Comparison of ENCODE assay signal across 23 cellular contexts in genomic region chr12:93710574-93710926, GRCh38. TPM values are rescaled to one million over a fixed set of nuclear protein-coding genes. Genes with fewer than 3 reads are reported as not detected.
A peak's percentile ranks its signal among the peaks of the same experiment; 100 is the strongest.
DNase-seq lines count a peak whose midpoint lies in the region; ATAC-seq and TF ChIP-seq lines count a peak whose summit lies in the region.
"Had no signal": no experiment of that assay in that cellular context is flagged by ENCODE, and none has a peak within 500 bp of the region (broad histone marks: within the 10 kb centered on the region; RNA-seq: fewer than 3 reads in every experiment).

No MANE protein-coding gene starts in this region.

- H3K27ac ChIP-seq in prostate gland (peak overlapping the region; percentile 77 to 83), tibial artery (peak overlapping the region; percentile 50 to 62), vagina (peak overlapping the region; percentile 79), coronary artery (no peak overlapping the region)
- H3K27ac ChIP-seq: BLaER1 had no signal

- H3K4me1 ChIP-seq in prostate gland (replicated peaks) (no peaks in the 10 kb centered on the region), tibial artery (peaks cover 0 to 55% (median 12%) of the 10 kb centered on the region in 4 donors), vagina (peaks cover 30% of the 10 kb centered on the region)
- H3K4me1 ChIP-seq: BLaER1 had no signal

- no peaks in the 10 kb centered on the region for H3K27me3 ChIP-seq in prostate gland (replicated peaks; ENCODE audit: insufficient read depth)
- H3K27me3 ChIP-seq in tibial artery, result no peaks in the 10 kb centered on the region
- no peaks in the 10 kb centered on the region for H3K27me3 ChIP-seq in vagina
- H3K27me3 ChIP-seq: BE2C, BLaER1 had no signal

- no peaks in the 10 kb centered on the region for H3K9me3 ChIP-seq in prostate gland
- H3K9me3 ChIP-seq in tibial artery, result peaks cover 0 to 13% (median 8%) of the 10 kb centered on the region in 3 donors
- H3K9me3 ChIP-seq in vagina, result peaks cover 5% of the 10 kb centered on the region

- WGBS in prostate gland, result 100% methylated on average over 2 of the region's 2 CpGs

- no peak for TF ChIP-seq POLR2A in prostate gland (IDR thresholded peaks at IDR 0.05)
- no peak for TF ChIP-seq POLR2A in vagina (IDR thresholded peaks at IDR 0.05)

- no peak for ATAC-seq in HG03439 (IDR thresholded peaks at IDR 0.05; ENCODE audit: unreplicated experiment)
- ATAC-seq: GM12878 had no signal

- DNase-seq in prostate gland (ENCODE audit: low spot score) (no peak), tibial artery (no peak), vagina (ENCODE audit: extremely low spot score in 2 of 2) (no peak), RPMI8226 (no peak), coronary artery (ENCODE audit: low spot score) (no peak)
- DNase-seq: 8988T; ACHN; BE2C; C1 segment of cervical spinal cord; CD4-positive, alpha-beta memory T cell; CD4-positive, CD25-positive, alpha-beta regulatory T cell; CD8-positive, alpha-beta memory T cell; COR-L47; DMS 273 treated with DMSO at 0.1 percent for 48 hours; DMS153; DMS53; DMS79; DND-41; EL; GDM1 had no signal

- intact Hi-C loops in prostate gland (cut with DNase I) (no loop called here), tibial artery (cut with DNase I; ENCODE audit: low total_unique reads) (no loop called here), vagina (cut with DNase I) (no loop called here)

- no peaks in the 10 kb centered on the region for H3K36me3 ChIP-seq in prostate gland
- H3K36me3 ChIP-seq in tibial artery, result peaks cover 0 to 8% (median 0%) of the 10 kb centered on the region in 3 donors
- peaks cover 0 to 7% of the 10 kb centered on the region in 2 donors for H3K36me3 ChIP-seq in vagina
- H3K36me3 ChIP-seq: BE2C, BLaER1 had no signal

- TF ChIP-seq CTCF in prostate gland (IDR thresholded peaks at IDR 0.05) (no peak), tibial artery (IDR thresholded peaks at IDR 0.05) (no peak), vagina (IDR thresholded peaks at IDR 0.05) (no peak), coronary artery (IDR thresholded peaks at IDR 0.05) (no peak)

- H3K4me3 ChIP-seq in prostate gland, result no peak overlapping the region
- H3K4me3 ChIP-seq in tibial artery, result no peak overlapping the region
- H3K4me3 ChIP-seq in vagina, result no peak overlapping the region
- H3K4me3 ChIP-seq in coronary artery, result no peak overlapping the region
- H3K4me3 ChIP-seq: BLaER1, GM12878 had no signal

RNA-seq across cellular contexts. Expression of gene CRADD, which starts 33.4 kb away (rescaled TPM):
- total RNA-seq in prostate gland (10 to 100 TPM; 38.9 to 42.4 TPM), vagina (40.8 TPM)

Comparison
In these comparisons a context has a peak if more than half of its experiments do, and no peak if none do; other contexts are left out.
1. H3K27ac ChIP-seq: peak in prostate gland (2 of 2), tibial artery (2 of 2) and vagina (single experiment); none in coronary artery (0 of 2).